29 cellular contexts compared by ENCODE assay signal in the genomic region with DNA sequence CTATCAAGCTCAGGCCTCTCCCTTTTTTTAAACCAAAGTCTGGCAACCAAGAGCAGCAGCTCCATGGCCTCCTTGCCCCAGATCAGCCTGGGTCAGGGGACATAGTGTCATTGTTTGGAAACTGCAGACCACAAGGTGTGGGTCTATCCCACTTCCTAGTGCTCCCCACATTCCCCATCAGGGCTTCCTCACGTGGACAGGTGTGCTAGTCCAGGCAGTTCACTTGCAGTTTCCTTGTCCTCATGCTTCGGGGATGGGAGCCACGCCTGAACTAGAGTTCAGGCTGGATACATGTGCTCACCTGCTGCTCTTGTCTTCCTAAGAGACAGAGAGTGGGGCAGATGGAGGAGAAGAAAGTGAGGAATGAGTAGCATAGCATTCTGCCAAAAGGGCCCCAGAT. TPM values are rescaled to one million over a fixed set of nuclear protein-coding genes. Genes with fewer than 3 reads are reported as not detected.
"Had no signal": no experiment of that assay in that cellular context is flagged by ENCODE, and none has a peak within 500 bp of the region (broad histone marks: within the 10 kb centered on the region; RNA-seq: fewer than 3 reads in every experiment).

No MANE protein-coding gene starts in this region.

- H3K27ac ChIP-seq: ascending aorta, breast epithelium, cardiac muscle cell, colonic mucosa, esophagus muscularis mucosa, foreskin keratinocyte, gastrocnemius medialis had no signal

- H3K27me3 ChIP-seq: ascending aorta, breast epithelium, cardiac muscle cell, colonic mucosa, esophagus muscularis mucosa, foreskin keratinocyte, gastrocnemius medialis had no signal

- H3K4me3 Mint-ChIP-seq: activated CD4-positive, alpha-beta memory T cell treated with anti-CD3 and anti-CD28 coated beads, Interleukin-2, amount 10 ng/mL, durations not matched to agents 7 days and 5 days; activated CD4-positive, alpha-beta T cell treated with anti-CD3 and anti-CD28 coated beads for 36 hours; activated CD4-positive, alpha-beta T cell treated with anti-CD3 and anti-CD28 coated beads, Interleukin-2, amount 10 ng/mL, durations not matched to agents 24 days and 14 days; activated naive CD4-positive, alpha-beta T cell treated with anti-CD3 and anti-CD28 coated beads for 36 hours; activated naive CD4-positive, alpha-beta T cell treated with anti-CD3 and anti-CD28 coated beads, Interleukin-2, amount 50 U/mL, for 24 hours; activated naive CD8-positive, alpha-beta T cell treated with anti-CD3 and anti-CD28 coated beads, Interleukin-2, amount 10 ng/mL, durations not matched to agents 7 days and 5 days; activated T-cell treated with anti-CD3 and anti-CD28 coated beads, Interleukin-2, amount 50 U/mL, for 4 hours; activated T-helper 17 cell treated with anti-CD3 and anti-CD28 coated beads, Interleukin-2, amount 50 U/mL, for 72 hours; brain; T-helper 17 cell; T-helper 2 cell treated with Interferon-gamma antibody and Interleukin-4, amounts not matched to agents 5 μg/mL and 100 μg/mL, for 36 hours had no signal

- ATAC-seq: activated CD4-positive, alpha-beta T cell treated with anti-CD3 and anti-CD28 coated beads for 36 hours; activated T-cell treated with anti-CD3 and anti-CD28 coated beads, Interleukin-2, amount 50 U/mL, for 4 hours; activated T-helper 17 cell treated with anti-CD3 and anti-CD28 coated beads, Interleukin-2, amount 50 U/mL, for 72 hours; foreskin keratinocyte; gastrocnemius medialis; T-helper 17 cell had no signal

- H3K4me1 ChIP-seq: ascending aorta, breast epithelium, colonic mucosa, esophagus muscularis mucosa, foreskin keratinocyte, gastrocnemius medialis had no signal

- H3K27me3 Mint-ChIP-seq: activated CD4-positive, alpha-beta memory T cell treated with anti-CD3 and anti-CD28 coated beads, Interleukin-2, amount 10 ng/mL, durations not matched to agents 7 days and 5 days; activated CD4-positive, alpha-beta T cell treated with anti-CD3 and anti-CD28 coated beads for 36 hours; activated CD4-positive, alpha-beta T cell treated with anti-CD3 and anti-CD28 coated beads, Interleukin-2, amount 10 ng/mL, durations not matched to agents 24 days and 14 days; activated naive CD4-positive, alpha-beta T cell treated with anti-CD3 and anti-CD28 coated beads, Interleukin-2, amount 50 U/mL, for 24 hours; brain had no signal

- H3K36me3 ChIP-seq: ascending aorta, breast epithelium, cardiac muscle cell, colonic mucosa, esophagus muscularis mucosa, gastrocnemius medialis had no signal

- DNase-seq: activated CD4-positive, alpha-beta memory T cell treated with anti-CD3 and anti-CD28 coated beads, Interleukin-2, amount 10 ng/mL, durations not matched to agents 7 days and 5 days; activated CD4-positive, alpha-beta T cell treated with anti-CD3 and anti-CD28 coated beads for 36 hours; activated CD4-positive, alpha-beta T cell treated with anti-CD3 and anti-CD28 coated beads, Interleukin-2, amount 10 ng/mL, durations not matched to agents 24 days and 14 days; activated CD4-positive, alpha-beta T cell treated with anti-CD3 and anti-CD28 coated beads, Interleukin-2, amount 50 U/mL, for 4 hours; activated CD4-positive, CD25-positive, alpha-beta regulatory T cell; activated CD4-positive, CD25-positive, alpha-beta regulatory T cell treated with anti-CD3 and anti-CD28 coated beads, Interleukin-2, amount 50 U/mL, for 72 hours; activated CD8-positive, alpha-beta memory T cell treated with anti-CD3 and anti-CD28 coated beads for 24 hours; activated effector memory CD4-positive, alpha-beta T cell treated with anti-CD3 and anti-CD28 coated beads, Interleukin-2, amount 50 U/mL, for 16 hours; activated naive CD4-positive, alpha-beta T cell treated with anti-CD3 and anti-CD28 coated beads for 36 hours; activated naive CD8-positive, alpha-beta T cell treated with anti-CD3 and anti-CD28 coated beads, Interleukin-2, amount 10 ng/mL, durations not matched to agents 7 days and 5 days; activated T-cell treated with anti-CD3 and anti-CD28 coated beads, Interleukin-2, amount 50 U/mL, for 4 hours; central memory CD4-positive, alpha-beta T cell; cerebellar nuclear complex; colonic mucosa; effector CD8-positive, alpha-beta T cell; foreskin keratinocyte; gastrocnemius medialis; glutamatergic neuron; T-helper 1 cell; T-helper 17 cell; T1000 had no signal

- H3K4me3 ChIP-seq: ascending aorta, breast epithelium, cardiac muscle cell, colonic mucosa, esophagus muscularis mucosa, gastrocnemius medialis had no signal

- H3K27ac Mint-ChIP-seq: activated CD4-positive, alpha-beta memory T cell treated with anti-CD3 and anti-CD28 coated beads, Interleukin-2, amount 10 ng/mL, durations not matched to agents 7 days and 5 days; activated CD4-positive, alpha-beta T cell treated with anti-CD3 and anti-CD28 coated beads for 36 hours; activated CD4-positive, alpha-beta T cell treated with anti-CD3 and anti-CD28 coated beads, Interleukin-2, amount 10 ng/mL, durations not matched to agents 24 days and 14 days; activated naive CD4-positive, alpha-beta T cell treated with anti-CD3 and anti-CD28 coated beads for 36 hours; activated naive CD4-positive, alpha-beta T cell treated with anti-CD3 and anti-CD28 coated beads, Interleukin-2, amount 50 U/mL, for 24 hours; activated naive CD8-positive, alpha-beta T cell treated with anti-CD3 and anti-CD28 coated beads, Interleukin-2, amount 10 ng/mL, durations not matched to agents 7 days and 5 days; activated T-helper 17 cell treated with anti-CD3 and anti-CD28 coated beads, Interleukin-2, amount 50 U/mL, for 72 hours; brain; T-helper 17 cell; T-helper 2 cell treated with Interferon-gamma antibody and Interleukin-4, amounts not matched to agents 5 μg/mL and 100 μg/mL, for 36 hours had no signal

- H3K9me3 ChIP-seq: ascending aorta, breast epithelium, colonic mucosa, esophagus muscularis mucosa, gastrocnemius medialis had no signal

- H3K4me1 Mint-ChIP-seq: activated CD4-positive, alpha-beta memory T cell treated with anti-CD3 and anti-CD28 coated beads, Interleukin-2, amount 10 ng/mL, durations not matched to agents 7 days and 5 days; activated CD4-positive, alpha-beta T cell treated with anti-CD3 and anti-CD28 coated beads for 36 hours; activated CD4-positive, alpha-beta T cell treated with anti-CD3 and anti-CD28 coated beads, Interleukin-2, amount 10 ng/mL, durations not matched to agents 24 days and 14 days; activated naive CD4-positive, alpha-beta T cell treated with anti-CD3 and anti-CD28 coated beads, Interleukin-2, amount 50 U/mL, for 24 hours; activated naive CD8-positive, alpha-beta T cell treated with anti-CD3 and anti-CD28 coated beads, Interleukin-2, amount 10 ng/mL, durations not matched to agents 7 days and 5 days; activated T-helper 17 cell treated with anti-CD3 and anti-CD28 coated beads, Interleukin-2, amount 50 U/mL, for 72 hours; brain; T-helper 17 cell had no signal

- H3K9me3 Mint-ChIP-seq: activated CD4-positive, alpha-beta memory T cell treated with anti-CD3 and anti-CD28 coated beads, Interleukin-2, amount 10 ng/mL, durations not matched to agents 7 days and 5 days; activated CD4-positive, alpha-beta T cell treated with anti-CD3 and anti-CD28 coated beads, Interleukin-2, amount 10 ng/mL, durations not matched to agents 24 days and 14 days; activated naive CD4-positive, alpha-beta T cell treated with anti-CD3 and anti-CD28 coated beads for 36 hours; activated naive CD4-positive, alpha-beta T cell treated with anti-CD3 and anti-CD28 coated beads, Interleukin-2, amount 50 U/mL, for 24 hours; activated naive CD8-positive, alpha-beta T cell treated with anti-CD3 and anti-CD28 coated beads, Interleukin-2, amount 10 ng/mL, durations not matched to agents 7 days and 5 days; activated T-cell treated with anti-CD3 and anti-CD28 coated beads, Interleukin-2, amount 50 U/mL, for 4 hours; T-helper 2 cell treated with Interferon-gamma antibody and Interleukin-4, amounts not matched to agents 5 μg/mL and 100 μg/mL, for 36 hours had no signal

- H3K36me3 Mint-ChIP-seq: activated naive CD4-positive, alpha-beta T cell treated with anti-CD3 and anti-CD28 coated beads, Interleukin-2, amount 50 U/mL, for 24 hours; activated naive CD8-positive, alpha-beta T cell treated with anti-CD3 and anti-CD28 coated beads, Interleukin-2, amount 10 ng/mL, durations not matched to agents 7 days and 5 days; brain had no signal

RNA-seq across cellular contexts. Expression of gene SLC34A2, which starts 21.5 kb away (rescaled TPM):
- total RNA-seq: activated CD4-positive, alpha-beta memory T cell treated with anti-CD3 and anti-CD28 coated beads, Interleukin-2, amount 10 ng/mL, durations not matched to agents 7 days and 5 days; activated CD4-positive, alpha-beta T cell treated with anti-CD3 and anti-CD28 coated beads for 36 hours; activated CD4-positive, alpha-beta T cell treated with anti-CD3 and anti-CD28 coated beads, Interleukin-2, amount 10 ng/mL, durations not matched to agents 24 days and 14 days; activated naive CD4-positive, alpha-beta T cell treated with anti-CD3 and anti-CD28 coated beads for 36 hours; activated naive CD8-positive, alpha-beta T cell treated with anti-CD3 and anti-CD28 coated beads, Interleukin-2, amount 10 ng/mL, durations not matched to agents 7 days and 5 days; activated T-helper 17 cell treated with anti-CD3 and anti-CD28 coated beads, Interleukin-2, amount 50 U/mL, for 72 hours; ascending aorta; foreskin keratinocyte; gastrocnemius medialis; T-helper 17 cell had no signal
- polyA plus RNA-seq: foreskin keratinocyte had no signal
